15 cellular contexts compared by ENCODE assay signal in the genomic region with DNA sequence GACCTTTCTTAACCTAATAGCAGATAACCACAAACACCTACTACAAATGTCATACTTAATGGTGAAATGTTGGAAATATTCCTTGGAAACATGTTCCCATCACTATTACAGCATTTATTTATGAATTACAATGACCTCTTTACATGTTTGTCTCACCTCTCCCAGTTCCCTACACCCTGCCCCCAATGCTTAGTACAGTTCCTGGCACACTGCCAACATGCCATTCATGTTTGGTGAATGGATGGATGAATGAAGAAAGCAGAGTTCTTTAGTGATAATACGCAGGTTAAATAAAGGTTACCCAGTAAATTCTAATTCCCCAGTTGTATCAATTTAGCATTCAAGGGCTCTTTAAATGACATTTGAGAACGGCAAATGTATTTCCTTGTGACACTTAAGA.
DNase-seq lines count a peak whose midpoint lies in the region; ATAC-seq and TF ChIP-seq lines count a peak whose summit lies in the region.
"Had no signal": no experiment of that assay in that cellular context is flagged by ENCODE, and none has a peak within 500 bp of the region (broad histone marks: within the 10 kb centered on the region; RNA-seq: fewer than 3 reads in every experiment).

No MANE protein-coding gene starts in this region.

- H3K27ac ChIP-seq in hepatocyte (no peak overlapping the region), heart left ventricle (no peak overlapping the region)
- H3K27ac ChIP-seq: A549, testis had no signal

- no peaks in the 10 kb centered on the region for H3K9me3 ChIP-seq in hepatocyte (ENCODE audit: low read depth)
- H3K9me3 ChIP-seq in heart left ventricle = no peaks in the 10 kb centered on the region
- H3K9me3 ChIP-seq: A549, testis had no signal

- no peak overlapping the region for H2AFZ ChIP-seq in hepatocyte

- TF ChIP-seq POLR2A in heart left ventricle (IDR thresholded peaks at IDR 0.05) = no peak

- ATAC-seq in GM18870 (IDR thresholded peaks at IDR 0.05; ENCODE audit: unreplicated experiment) (no peak), heart left ventricle (no peak), omental fat pad (ENCODE audit: low FRiP score) (no peak)
- ATAC-seq: A549; activated CD4-positive, CD25-positive, alpha-beta regulatory T cell treated with anti-CD3 and anti-CD28 coated beads, Interleukin-2, amount 50 U/mL, for 24 hours; Panc1 had no signal

- H3K79me2 ChIP-seq in hepatocyte = no peaks in the 10 kb centered on the region

- no peaks in the 10 kb centered on the region for H3K9me2 ChIP-seq in hepatocyte (replicated peaks; ENCODE audit: insufficient read depth)

- H3K27me3 ChIP-seq in hepatocyte (no peaks in the 10 kb centered on the region), heart left ventricle (no peaks in the 10 kb centered on the region)
- H3K27me3 ChIP-seq: testis had no signal

- H3K4me2 ChIP-seq in hepatocyte = no peak overlapping the region
- H3K4me2 ChIP-seq: A549 had no signal

- intact Hi-C loops in heart left ventricle (cut with DNase I) = no loop called here

- WGBS in hepatocyte (ENCODE audit: low lambda C conversion rate, missing lambda C conversion rate) = 62% methylated on average over 2 of the region's 2 CpGs
- 27 to 31% (median 29%) methylated on average over 2 of the region's 2 CpGs for WGBS in heart left ventricle, 4 donors

- no peaks in the 10 kb centered on the region for H4K20me1 ChIP-seq in hepatocyte (ENCODE audit: insufficient read depth, poor library complexity, severe bottlenecking)

- no peak overlapping the region for H3K4me3 ChIP-seq in hepatocyte
- no peak overlapping the region for H3K4me3 ChIP-seq in heart left ventricle
- H3K4me3 ChIP-seq: A549, testis had no signal

- H3K4me1 ChIP-seq in hepatocyte (ENCODE audit: insufficient read depth) = no peaks in the 10 kb centered on the region
- no peaks in the 10 kb centered on the region for H3K4me1 ChIP-seq in heart left ventricle
- H3K4me1 ChIP-seq: A549, testis had no signal

- H3K36me3 ChIP-seq in hepatocyte (replicated peaks; ENCODE audit: insufficient read depth, low read depth) (no peaks in the 10 kb centered on the region), heart left ventricle (no peaks in the 10 kb centered on the region)

- DNase-seq in NCI-H1436 (lab: John Stamatoyannopoulos, UW) = peak; percentile 72
- no peak for DNase-seq in NCI-H1436 treated with DMSO at 0.1 percent for 48 hours (lab: John Stamatoyannopoulos, UW)
- DNase-seq in M059J (ENCODE audit: low read depth) = peak; percentile 7
- DNase-seq in NCI-H524 treated with DMSO at 0.1 percent for 48 hours (lab: John Stamatoyannopoulos, UW) = peak; percentile 23
- DNase-seq in hepatocyte (ENCODE audit: low spot score) = peak; percentile 14
- no peak for DNase-seq in heart left ventricle
- DNase-seq in omental fat pad (ENCODE audit: low spot score) = no peak
- DNase-seq: kidney glomerular epithelial cell, MV-4-11, T-helper 1 cell, testis had no signal

- TF ChIP-seq CTCF in hepatocyte (IDR thresholded peaks at IDR 0.05; ENCODE audit: poor library complexity) (no peak), heart left ventricle (IDR thresholded peaks at IDR 0.05) (no peak), omental fat pad (IDR thresholded peaks at IDR 0.05) (no peak)

Comparison
In these comparisons a context has a peak if more than half of its experiments do, and no peak if none do; other contexts are left out.
1. DNase-seq: peak in NCI-H1436 (single experiment), M059J (single experiment), NCI-H524 treated with DMSO at 0.1 percent for 48 hours (single experiment) and hepatocyte (single experiment); none in NCI-H1436 treated with DMSO at 0.1 percent for 48 hours (single experiment), heart left ventricle (0 of 5) and omental fat pad (single experiment).